In the genomic region with DNA sequence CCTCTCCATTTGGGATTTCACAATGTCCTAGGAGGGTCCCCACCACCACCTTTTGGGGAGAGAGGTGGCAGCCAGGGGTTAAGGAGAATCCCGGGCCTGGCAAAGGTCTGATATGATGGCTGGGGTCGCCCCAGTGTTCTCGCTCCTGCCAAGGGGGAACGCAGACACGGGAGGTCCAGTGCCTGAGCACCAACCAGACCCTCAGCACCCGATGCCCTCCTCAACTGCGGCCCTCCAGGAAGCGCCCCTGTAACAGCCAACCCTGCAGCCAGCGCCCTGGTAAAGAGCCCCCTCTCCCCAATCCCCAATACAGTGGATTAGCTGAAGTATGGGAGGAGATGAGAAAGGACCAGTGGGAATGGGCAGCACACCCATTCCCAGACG, we compare ENCODE assay signal across 1 cellular context.
TF ChIP-seq lines count a peak whose summit lies in the region.

No MANE protein-coding gene starts in this region.

TF ChIP-seq in H1, 55 proteins besides CTCF, POLR2A, EP300 and RAD21:
- TF ChIP-seq TCF12 (IDR thresholded peaks at IDR 0.05; ENCODE audit: low read depth, low read length) (no peak), POLR2AphosphoS5 (IDR thresholded peaks at IDR 0.05; ENCODE audit: low read depth, low read length) (no peak)
